13 cellular contexts compared by ENCODE assay signal in the genomic region with DNA sequence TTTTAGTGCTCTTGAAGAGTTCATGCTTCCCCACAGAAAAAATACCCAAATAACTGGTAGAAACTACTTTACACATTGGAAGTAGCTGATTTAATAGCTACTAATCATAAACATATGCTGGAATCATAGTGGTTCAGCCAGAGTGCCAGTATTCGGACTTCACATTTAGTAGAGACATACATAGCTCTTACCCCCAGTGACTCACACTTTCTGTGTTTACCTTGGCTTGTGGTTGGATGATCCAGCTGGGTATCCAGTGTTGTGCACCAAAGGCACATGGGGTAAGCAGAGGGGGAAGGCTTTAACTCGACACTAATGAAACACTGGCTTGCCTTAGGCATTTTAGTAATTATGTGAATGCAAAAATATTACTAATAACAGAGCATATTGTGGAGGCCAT. TPM values are rescaled to one million over a fixed set of nuclear protein-coding genes. Genes with fewer than 3 reads are reported as not detected.
A peak's percentile ranks its signal among the peaks of the same experiment; 100 is the strongest.
DNase-seq lines count a peak whose midpoint lies in the region; ATAC-seq and TF ChIP-seq lines count a peak whose summit lies in the region.
"Had no signal": no experiment of that assay in that cellular context is flagged by ENCODE, and none has a peak within 500 bp of the region (broad histone marks: within the 10 kb centered on the region; RNA-seq: fewer than 3 reads in every experiment).

No MANE protein-coding gene starts in this region.

- no peaks in the 10 kb centered on the region for H3K9me3 ChIP-seq in AG04450 (ENCODE audit: control insufficient read depth, insufficient read depth, low read length)
- H3K9me3 ChIP-seq in right atrium auricular region: peaks cover 0 to 12% of the 10 kb centered on the region in 2 donors
- no peaks in the 10 kb centered on the region for H3K9me3 ChIP-seq in CD8-positive, alpha-beta T cell (ENCODE audit: low read length)
- no peaks in the 10 kb centered on the region for H3K9me3 ChIP-seq in ascending aorta
- H3K9me3 ChIP-seq: uterus had no signal

- peak; percentile 79 for DNase-seq in AG04450 (ENCODE audit: low read depth, low spot score)
- DNase-seq in HFFc6: peak; percentile 48
- DNase-seq in amniotic stem cell (lab: John Stamatoyannopoulos, UW): peak; percentile 43
- no peak for DNase-seq in right atrium auricular region (ENCODE audit: low spot score)
- DNase-seq in activated effector memory CD4-positive, alpha-beta T cell treated with anti-CD3 and anti-CD28 coated beads, Interleukin-2, amount 50 U/mL, for 16 hours: no peak
- no peak for DNase-seq in CD8-positive, alpha-beta T cell
- DNase-seq in ascending aorta (ENCODE audit: low spot score in 2 of 2): no peak
- DNase-seq: NCI-H526 treated with DMSO at 0.1 percent for 48 hours, uterus had no signal

- H3K27ac ChIP-seq in AG04450 (ENCODE audit: low read depth, low read length): peak overlapping the region; percentile 54
- H3K27ac ChIP-seq in right atrium auricular region: peak overlapping the region; percentile 31 to 54
- H3K27ac ChIP-seq in CD8-positive, alpha-beta T cell (ENCODE audit: low read depth, low read length): no peak overlapping the region
- H3K27ac ChIP-seq in ascending aorta: no peak overlapping the region
- H3K27ac ChIP-seq: BLaER1, neural progenitor cell, uterus had no signal

- no peak for ATAC-seq in GM19397 (IDR thresholded peaks at IDR 0.05; ENCODE audit: unreplicated experiment)
- no peak for ATAC-seq in CD8-positive, alpha-beta T cell

- peaks cover 18% of the 10 kb centered on the region for H3K9me3 Mint-ChIP-seq in HFFc6
- H3K9me3 Mint-ChIP-seq in CD8-positive, alpha-beta T cell: peaks cover 5% of the 10 kb centered on the region

- no peak overlapping the region for H3K27ac Mint-ChIP-seq in HFFc6
- no peak overlapping the region for H3K27ac Mint-ChIP-seq in CD8-positive, alpha-beta T cell

- H3K4me3 ChIP-seq in AG04450 (ENCODE audit: low read depth, low read length) (no peak overlapping the region), right atrium auricular region (no peak overlapping the region), ascending aorta (no peak overlapping the region)
- H3K4me3 ChIP-seq in CD8-positive, alpha-beta T cell (ENCODE audit: low read depth, low read length): no peak overlapping the region
- H3K4me3 ChIP-seq: BLaER1, neural progenitor cell, uterus had no signal

- CTCF ChIA-PET in AG04450 (lab: Charles Lee): interaction anchor here (0.6 kb wide), 1 partner anchor 11 kb away, joined by 5 read pairs; no protein-coding TSS in a partner anchor
- CTCF ChIA-PET in CD8-positive, alpha-beta T cell (lab: Charles Lee): no interaction called here

- TF ChIP-seq CTCF in AG04450 (IDR thresholded peaks at IDR 0.05; ENCODE audit: low read depth, low read length): no peak
- TF ChIP-seq CTCF in HFFc6 (IDR thresholded peaks at IDR 0.05): no peak
- TF ChIP-seq CTCF in right atrium auricular region (IDR thresholded peaks at IDR 0.05): no peak
- TF ChIP-seq CTCF in CD8-positive, alpha-beta T cell (IDR thresholded peaks at IDR 0.05): no peak
- no peak for TF ChIP-seq CTCF in ascending aorta (IDR thresholded peaks at IDR 0.05)

- H3K4me3 Mint-ChIP-seq in HFFc6: no peak overlapping the region
- no peak overlapping the region for H3K4me3 Mint-ChIP-seq in CD8-positive, alpha-beta T cell
- H3K4me3 Mint-ChIP-seq: neural progenitor cell had no signal

- intact Hi-C loops in CD8-positive, alpha-beta T cell (cut with DNase I, micrococcal nuclease): no loop called here
- intact Hi-C loops in ascending aorta (cut with DNase I): no loop called here

- POLR2A ChIA-PET in AG04450 (lab: Yijun Ruan, JAX): interaction anchor here (0.9 kb wide), 1 partner anchor 16 kb away, joined by 5 read pairs; no protein-coding TSS in a partner anchor
- POLR2A ChIA-PET in CD8-positive, alpha-beta T cell (lab: Charles Lee): no interaction called here

- H3K4me1 ChIP-seq in right atrium auricular region: peaks cover 0 to 23% of the 10 kb centered on the region in 2 donors
- no peaks in the 10 kb centered on the region for H3K4me1 ChIP-seq in CD8-positive, alpha-beta T cell (ENCODE audit: insufficient read depth, low read length)
- H3K4me1 ChIP-seq in ascending aorta: no peaks in the 10 kb centered on the region
- H3K4me1 ChIP-seq: uterus had no signal

- no peaks in the 10 kb centered on the region; the same call in 1 of the 2 replicates for H3K27me3 Mint-ChIP-seq in HFFc6 (ENCODE audit: insufficient read depth)
- H3K27me3 Mint-ChIP-seq in CD8-positive, alpha-beta T cell (ENCODE audit: low read depth): no peaks in the 10 kb centered on the region

- no peaks in the 10 kb centered on the region for H3K36me3 ChIP-seq in right atrium auricular region
- H3K36me3 ChIP-seq in CD8-positive, alpha-beta T cell (ENCODE audit: insufficient read depth, low read length): no peaks in the 10 kb centered on the region
- H3K36me3 ChIP-seq in ascending aorta: no peaks in the 10 kb centered on the region
- H3K36me3 ChIP-seq: BLaER1, neural progenitor cell, uterus had no signal

- no peaks in the 10 kb centered on the region for H3K27me3 ChIP-seq in AG04450 (ENCODE audit: control insufficient read depth, insufficient read depth, low read length)
- no peaks in the 10 kb centered on the region for H3K27me3 ChIP-seq in right atrium auricular region
- H3K27me3 ChIP-seq in CD8-positive, alpha-beta T cell (ENCODE audit: insufficient read depth, low read length): no peaks in the 10 kb centered on the region
- no peaks in the 10 kb centered on the region for H3K27me3 ChIP-seq in ascending aorta
- H3K27me3 ChIP-seq: BLaER1, neural progenitor cell, uterus had no signal

- no peaks in the 10 kb centered on the region for H3K36me3 Mint-ChIP-seq in HFFc6 (ENCODE audit: low read depth)
- H3K36me3 Mint-ChIP-seq in CD8-positive, alpha-beta T cell: no peaks in the 10 kb centered on the region

- no peaks in the 10 kb centered on the region; the same call in 1 of the 2 replicates for H3K4me1 Mint-ChIP-seq in HFFc6 (ENCODE audit: low read depth)
- H3K4me1 Mint-ChIP-seq in CD8-positive, alpha-beta T cell (ENCODE audit: low read depth): no peaks in the 10 kb centered on the region

RNA-seq across cellular contexts. Expression of a gene that starts 18.1 kb away (rescaled TPM):
- polyA plus RNA-seq in AG04450 (2011; rRNA removed): 30.6 and 38.2 TPM in 2 replicates
- 41.1 and 45.7 TPM in 2 replicates for polyA minus RNA-seq in AG04450 (2011; rRNA and poly(A)+ RNA removed)
- under 1 TPM in 5 of 6 experiments, not detected in 1; 0.05 to 0.97 (median 0.39) TPM for total RNA-seq in HFFc6 (2021; fragmentation: NEBNext Ultra II Directional; extraction: Animal tissue kit (Norgen Biotek cat#: 25700))
- total RNA-seq in right atrium auricular region (1 to 10 TPM; 3.0 TPM), ascending aorta (0.85 TPM)
- total RNA-seq in CD8-positive, alpha-beta T cell: not detected
- total RNA-seq: T-helper 2 cell treated with Interferon-gamma antibody and Interleukin-4, amounts not matched to agents 100 ng/mL and 5 ng/mL, for 36 hours had no signal

Comparison
In these comparisons a context has a peak if more than half of its experiments do, and no peak if none do; other contexts are left out.
1. DNase-seq: peak in AG04450 (single experiment), HFFc6 (single experiment) and amniotic stem cell (single experiment); none in right atrium auricular region (single experiment), activated effector memory CD4-positive, alpha-beta T cell treated with anti-CD3 and anti-CD28 coated beads, Interleukin-2, amount 50 U/mL, for 16 hours (single experiment), CD8-positive, alpha-beta T cell (0 of 7) and ascending aorta (0 of 2).
2. H3K27ac ChIP-seq: peak in AG04450 (single experiment) and right atrium auricular region (2 of 2); none in CD8-positive, alpha-beta T cell (single experiment) and ascending aorta (0 of 2).